1 cellular context compared by ENCODE assay signal in genomic region chr1:205285391-205286101, GRCh38.
TF ChIP-seq lines count a peak whose summit lies in the region.

No MANE protein-coding gene starts in this region.

TF ChIP-seq in GM12878, 131 proteins besides CTCF, POLR2A, EP300 and RAD21 (continued from another document and continues in another):
- TF ChIP-seq, protein P1, sequence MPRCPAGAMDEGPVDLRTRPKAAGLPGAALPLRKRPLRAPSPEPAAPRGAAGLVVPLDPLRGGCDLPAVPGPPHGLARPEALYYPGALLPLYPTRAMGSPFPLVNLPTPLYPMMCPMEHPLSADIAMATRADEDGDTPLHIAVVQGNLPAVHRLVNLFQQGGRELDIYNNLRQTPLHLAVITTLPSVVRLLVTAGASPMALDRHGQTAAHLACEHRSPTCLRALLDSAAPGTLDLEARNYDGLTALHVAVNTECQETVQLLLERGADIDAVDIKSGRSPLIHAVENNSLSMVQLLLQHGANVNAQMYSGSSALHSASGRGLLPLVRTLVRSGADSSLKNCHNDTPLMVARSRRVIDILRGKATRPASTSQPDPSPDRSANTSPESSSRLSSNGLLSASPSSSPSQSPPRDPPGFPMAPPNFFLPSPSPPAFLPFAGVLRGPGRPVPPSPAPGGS (IDR thresholded peaks at IDR 0.05; ENCODE audit: borderline replicate concordance, insufficient read depth, low read depth, low read length, poor library complexity, severe bottlenecking): no peak
- TF ChIP-seq KDM1A (IDR thresholded peaks at IDR 0.05; ENCODE audit: borderline replicate concordance) (no peak), BACH1 (IDR thresholded peaks at IDR 0.05; ENCODE audit: borderline replicate concordance) (no peak), CBFB (IDR thresholded peaks at IDR 0.05; ENCODE audit: low read depth) (peak; percentile 77), FOXM1 (IDR thresholded peaks at IDR 0.05; ENCODE audit: low read depth, low read length) (no peak), CHD2 (IDR thresholded peaks at IDR 0.05; ENCODE audit: borderline replicate concordance, low read depth, low read length) (peak; percentile 51; the same call in 1 of the 2 replicates), USF2 (IDR thresholded peaks at IDR 0.05; ENCODE audit: borderline replicate concordance, low read depth, low read length) (no peak), IRF4 (IDR thresholded peaks at IDR 0.05; ENCODE audit: low read depth, low read length) (peak; percentile 42; the same call in 1 of the 2 replicates), YBX1 (IDR thresholded peaks at IDR 0.05) (no peak), NFXL1 (IDR thresholded peaks at IDR 0.05; ENCODE audit: borderline replicate concordance) (no peak), CHD1 (IDR thresholded peaks at IDR 0.05; ENCODE audit: low read depth, low read length) (no peak), RB1 (IDR thresholded peaks at IDR 0.05; ENCODE audit: borderline replicate concordance) (no peak), CBX3 (IDR thresholded peaks at IDR 0.05; ENCODE audit: borderline replicate concordance, low read depth) (no peak), JUND (IDR thresholded peaks at IDR 0.05; ENCODE audit: low read depth, low read length) (no peak), POU2F2 (IDR thresholded peaks at IDR 0.05; ENCODE audit: borderline replicate concordance, low read depth, low read length) (0 out of 3 replicates have a peak, but pooled peaks have one; percentile 10), ZBED1 (IDR thresholded peaks at IDR 0.05; ENCODE audit: borderline replicate concordance) (no peak), HDAC6 (IDR thresholded peaks at IDR 0.05; ENCODE audit: unreplicated experiment) (no peak), DPF2 (IDR thresholded peaks at IDR 0.05) (no peak), RFX5 (IDR thresholded peaks at IDR 0.05; ENCODE audit: low read depth, low read length) (no peak), SMC3 (IDR thresholded peaks at IDR 0.05; ENCODE audit: borderline replicate concordance, low read length) (no peak), ZNF622 (IDR thresholded peaks at IDR 0.05) (no peak), BCL11A (IDR thresholded peaks at IDR 0.05; ENCODE audit: low read depth, low read length) (0 out of 2 replicates have a peak, but pooled peaks have one; percentile 33), CHD4 (IDR thresholded peaks at IDR 0.05) (no peak), SUZ12 (IDR thresholded peaks at IDR 0.05; ENCODE audit: unreplicated experiment) (no peak), FOS (IDR thresholded peaks at IDR 0.05; ENCODE audit: borderline replicate concordance, extremely low read depth, insufficient read length) (no peak), ZBTB4 (CRISPR knock-in tag; IDR thresholded peaks at IDR 0.05) (no peak), CBX5 (IDR thresholded peaks at IDR 0.05; ENCODE audit: low read depth) (no peak), NFYA (IDR thresholded peaks at IDR 0.05; ENCODE audit: borderline replicate concordance, low read depth, low read length) (no peak), NRF1 (conservative IDR thresholded peaks at IDR 0.05; ENCODE audit: low read depth, low read length) (no peak), ZZZ3 (IDR thresholded peaks at IDR 0.05; ENCODE audit: control insufficient read depth, insufficient read length, low read depth) (no peak), EZH2 (IDR thresholded peaks at IDR 0.05; ENCODE audit: borderline replicate concordance, control insufficient read depth, low read depth, low read length) (no peak), ZNF207 (IDR thresholded peaks at IDR 0.05; ENCODE audit: borderline replicate concordance) (no peak), PAX5 (IDR thresholded peaks at IDR 0.05; ENCODE audit: borderline replicate concordance, low read depth, low read length) (peak; percentile 85), SREBF1 (IDR thresholded peaks at IDR 0.05; ENCODE audit: low read length) (no peak), MYB (IDR thresholded peaks at IDR 0.05; ENCODE audit: borderline replicate concordance, low read depth, low read length) (no peak), SP1 (IDR thresholded peaks at IDR 0.05; ENCODE audit: low read depth, low read length) (peak; percentile 13), HCFC1 (IDR thresholded peaks at IDR 0.05; ENCODE audit: low read length) (no peak), BCLAF1 (IDR thresholded peaks at IDR 0.05) (no peak), RUNX3 (IDR thresholded peaks at IDR 0.05; ENCODE audit: low read length) (peak; percentile 98), BRCA1 (IDR thresholded peaks at IDR 0.05; ENCODE audit: low read depth, low read length) (no peak), SMAD1 (IDR thresholded peaks at IDR 0.05; ENCODE audit: low read depth, partially characterized antibody) (peak; percentile 35)
- TF ChIP-seq, protein P2, sequence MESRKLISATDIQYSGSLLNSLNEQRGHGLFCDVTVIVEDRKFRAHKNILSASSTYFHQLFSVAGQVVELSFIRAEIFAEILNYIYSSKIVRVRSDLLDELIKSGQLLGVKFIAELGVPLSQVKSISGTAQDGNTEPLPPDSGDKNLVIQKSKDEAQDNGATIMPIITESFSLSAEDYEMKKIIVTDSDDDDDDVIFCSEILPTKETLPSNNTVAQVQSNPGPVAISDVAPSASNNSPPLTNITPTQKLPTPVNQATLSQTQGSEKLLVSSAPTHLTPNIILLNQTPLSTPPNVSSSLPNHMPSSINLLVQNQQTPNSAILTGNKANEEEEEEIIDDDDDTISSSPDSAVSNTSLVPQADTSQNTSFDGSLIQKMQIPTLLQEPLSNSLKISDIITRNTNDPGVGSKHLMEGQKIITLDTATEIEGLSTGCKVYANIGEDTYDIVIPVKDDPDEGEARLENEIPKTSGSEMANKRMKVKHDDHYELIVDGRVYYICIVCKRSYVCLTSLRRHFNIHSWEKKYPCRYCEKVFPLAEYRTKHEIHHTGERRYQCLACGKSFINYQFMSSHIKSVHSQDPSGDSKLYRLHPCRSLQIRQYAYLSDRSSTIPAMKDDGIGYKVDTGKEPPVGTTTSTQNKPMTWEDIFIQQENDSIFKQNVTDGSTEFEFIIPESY (IDR thresholded peaks at IDR 0.05): no peak
- TF ChIP-seq, protein P3, sequence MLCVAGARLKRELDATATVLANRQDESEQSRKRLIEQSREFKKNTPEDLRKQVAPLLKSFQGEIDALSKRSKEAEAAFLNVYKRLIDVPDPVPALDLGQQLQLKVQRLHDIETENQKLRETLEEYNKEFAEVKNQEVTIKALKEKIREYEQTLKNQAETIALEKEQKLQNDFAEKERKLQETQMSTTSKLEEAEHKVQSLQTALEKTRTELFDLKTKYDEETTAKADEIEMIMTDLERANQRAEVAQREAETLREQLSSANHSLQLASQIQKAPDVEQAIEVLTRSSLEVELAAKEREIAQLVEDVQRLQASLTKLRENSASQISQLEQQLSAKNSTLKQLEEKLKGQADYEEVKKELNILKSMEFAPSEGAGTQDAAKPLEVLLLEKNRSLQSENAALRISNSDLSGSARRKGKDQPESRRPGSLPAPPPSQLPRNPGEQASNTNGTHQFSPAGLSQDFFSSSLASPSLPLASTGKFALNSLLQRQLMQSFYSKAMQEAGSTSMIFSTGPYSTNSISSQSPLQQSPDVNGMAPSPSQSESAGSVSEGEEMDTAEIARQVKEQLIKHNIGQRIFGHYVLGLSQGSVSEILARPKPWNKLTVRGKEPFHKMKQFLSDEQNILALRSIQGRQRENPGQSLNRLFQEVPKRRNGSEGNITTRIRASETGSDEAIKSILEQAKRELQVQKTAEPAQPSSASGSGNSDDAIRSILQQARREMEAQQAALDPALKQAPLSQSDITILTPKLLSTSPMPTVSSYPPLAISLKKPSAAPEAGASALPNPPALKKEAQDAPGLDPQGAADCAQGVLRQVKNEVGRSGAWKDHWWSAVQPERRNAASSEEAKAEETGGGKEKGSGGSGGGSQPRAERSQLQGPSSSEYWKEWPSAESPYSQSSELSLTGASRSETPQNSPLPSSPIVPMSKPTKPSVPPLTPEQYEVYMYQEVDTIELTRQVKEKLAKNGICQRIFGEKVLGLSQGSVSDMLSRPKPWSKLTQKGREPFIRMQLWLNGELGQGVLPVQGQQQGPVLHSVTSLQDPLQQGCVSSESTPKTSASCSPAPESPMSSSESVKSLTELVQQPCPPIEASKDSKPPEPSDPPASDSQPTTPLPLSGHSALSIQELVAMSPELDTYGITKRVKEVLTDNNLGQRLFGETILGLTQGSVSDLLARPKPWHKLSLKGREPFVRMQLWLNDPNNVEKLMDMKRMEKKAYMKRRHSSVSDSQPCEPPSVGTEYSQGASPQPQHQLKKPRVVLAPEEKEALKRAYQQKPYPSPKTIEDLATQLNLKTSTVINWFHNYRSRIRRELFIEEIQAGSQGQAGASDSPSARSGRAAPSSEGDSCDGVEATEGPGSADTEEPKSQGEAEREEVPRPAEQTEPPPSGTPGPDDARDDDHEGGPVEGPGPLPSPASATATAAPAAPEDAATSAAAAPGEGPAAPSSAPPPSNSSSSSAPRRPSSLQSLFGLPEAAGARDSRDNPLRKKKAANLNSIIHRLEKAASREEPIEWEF (IDR thresholded peaks at IDR 0.05; ENCODE audit: insufficient replicate concordance, low read depth, low read length): peak; percentile 68
- TF ChIP-seq, protein P4, sequence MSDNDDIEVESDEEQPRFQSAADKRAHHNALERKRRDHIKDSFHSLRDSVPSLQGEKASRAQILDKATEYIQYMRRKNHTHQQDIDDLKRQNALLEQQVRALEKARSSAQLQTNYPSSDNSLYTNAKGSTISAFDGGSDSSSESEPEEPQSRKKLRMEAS (IDR thresholded peaks at IDR 0.05; ENCODE audit: low read depth, low read length): no peak; the same call in 1 of the 2 replicates
- TF ChIP-seq, protein P5, sequence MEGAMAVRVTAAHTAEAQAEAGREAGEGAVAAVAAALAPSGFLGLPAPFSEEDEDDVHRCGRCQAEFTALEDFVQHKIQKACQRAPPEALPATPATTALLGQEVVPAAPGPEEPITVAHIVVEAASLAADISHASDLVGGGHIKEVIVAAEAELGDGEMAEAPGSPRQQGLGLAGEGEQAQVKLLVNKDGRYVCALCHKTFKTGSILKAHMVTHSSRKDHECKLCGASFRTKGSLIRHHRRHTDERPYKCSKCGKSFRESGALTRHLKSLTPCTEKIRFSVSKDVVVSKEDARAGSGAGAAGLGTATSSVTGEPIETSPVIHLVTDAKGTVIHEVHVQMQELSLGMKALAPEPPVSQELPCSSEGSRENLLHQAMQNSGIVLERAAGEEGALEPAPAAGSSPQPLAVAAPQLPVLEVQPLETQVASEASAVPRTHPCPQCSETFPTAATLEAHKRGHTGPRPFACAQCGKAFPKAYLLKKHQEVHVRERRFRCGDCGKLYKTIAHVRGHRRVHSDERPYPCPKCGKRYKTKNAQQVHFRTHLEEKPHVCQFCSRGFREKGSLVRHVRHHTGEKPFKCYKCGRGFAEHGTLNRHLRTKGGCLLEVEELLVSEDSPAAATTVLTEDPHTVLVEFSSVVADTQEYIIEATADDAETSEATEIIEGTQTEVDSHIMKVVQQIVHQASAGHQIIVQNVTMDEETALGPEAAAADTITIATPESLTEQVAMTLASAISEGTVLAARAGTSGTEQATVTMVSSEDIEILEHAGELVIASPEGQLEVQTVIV (IDR thresholded peaks at IDR 0.05; ENCODE audit: borderline replicate concordance, partially characterized antibody): no peak
- TF ChIP-seq, protein P6, sequence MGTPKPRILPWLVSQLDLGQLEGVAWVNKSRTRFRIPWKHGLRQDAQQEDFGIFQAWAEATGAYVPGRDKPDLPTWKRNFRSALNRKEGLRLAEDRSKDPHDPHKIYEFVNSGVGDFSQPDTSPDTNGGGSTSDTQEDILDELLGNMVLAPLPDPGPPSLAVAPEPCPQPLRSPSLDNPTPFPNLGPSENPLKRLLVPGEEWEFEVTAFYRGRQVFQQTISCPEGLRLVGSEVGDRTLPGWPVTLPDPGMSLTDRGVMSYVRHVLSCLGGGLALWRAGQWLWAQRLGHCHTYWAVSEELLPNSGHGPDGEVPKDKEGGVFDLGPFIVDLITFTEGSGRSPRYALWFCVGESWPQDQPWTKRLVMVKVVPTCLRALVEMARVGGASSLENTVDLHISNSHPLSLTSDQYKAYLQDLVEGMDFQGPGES (IDR thresholded peaks at IDR 0.05): no peak
